ENCODE assay signal across 12 cellular contexts in the genomic region with DNA sequence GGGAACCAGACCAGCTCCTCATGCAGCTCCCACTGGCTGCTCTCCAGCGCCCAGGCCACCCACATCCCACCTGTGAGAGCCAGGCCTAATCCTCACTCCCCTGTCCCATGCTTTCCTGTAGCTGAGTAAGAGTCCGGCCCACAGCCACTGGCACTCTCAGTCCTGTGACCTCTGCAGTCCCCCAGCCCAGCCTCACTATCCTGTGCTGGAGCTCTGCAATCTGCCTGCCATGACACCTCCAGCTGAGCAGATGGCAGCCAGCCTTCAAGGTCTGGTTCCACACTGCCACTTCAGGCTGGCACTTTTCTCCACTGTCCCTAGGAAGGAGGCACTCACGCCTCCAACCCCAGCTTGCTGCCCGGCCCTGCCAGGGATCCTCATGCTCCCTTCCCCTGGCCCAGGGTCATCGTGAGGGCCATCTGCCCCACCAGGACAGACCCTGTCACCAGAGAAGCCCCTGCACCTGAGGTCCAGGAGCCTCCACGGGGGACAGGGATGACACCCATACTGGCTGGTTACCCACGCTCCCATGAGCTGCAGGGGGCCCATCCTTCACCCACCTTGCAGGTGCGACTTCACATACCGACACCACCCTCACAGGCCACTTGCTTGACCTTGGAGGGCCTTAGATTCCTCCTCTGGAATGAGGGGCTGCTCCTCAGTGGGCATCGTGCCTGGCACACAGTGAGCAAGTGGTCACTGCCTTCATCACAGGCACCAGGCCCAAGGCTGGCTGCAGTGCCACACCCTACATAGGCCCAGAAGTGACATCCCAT.
A peak's percentile ranks its signal among the peaks of the same experiment; 100 is the strongest.
DNase-seq lines count a peak whose midpoint lies in the region; ATAC-seq and TF ChIP-seq lines count a peak whose summit lies in the region.
"Had no signal": no experiment of that assay in that cellular context is flagged by ENCODE, and none has a peak within 500 bp of the region (broad histone marks: within the 10 kb centered on the region; RNA-seq: fewer than 3 reads in every experiment).

No MANE protein-coding gene starts in this region.

- no peak for DNase-seq in activated T-cell treated with anti-CD3 and anti-CD28 coated beads, Interleukin-2, amount 50 U/mL, for 72 hours
- no peak for DNase-seq in activated T-cell treated with anti-CD3 and anti-CD28 coated beads, Interleukin-2, amount 50 U/mL, for 48 hours
- DNase-seq in WERI-Rb-1, result peak; percentile 36
- DNase-seq in superior temporal gyrus (ENCODE audit: extremely low spot score), result peak; percentile 16
- no peak for DNase-seq in inferior parietal cortex (ENCODE audit: extremely low spot score)
- no peak for DNase-seq in NCI-H510A treated with DMSO at 0.1 percent for 48 hours (lab: John Stamatoyannopoulos, UW)
- DNase-seq: activated CD8-positive, alpha-beta memory T cell treated with anti-CD3 and anti-CD28 coated beads, Interleukin-2, amount 10 ng/mL, durations not matched to agents 7 days and 5 days; colonic mucosa; NCI-H1436 had no signal

- H3K9me3 ChIP-seq in WERI-Rb-1 (ENCODE audit: severe bottlenecking) (no peaks in the 10 kb centered on the region), iPS-20b (ENCODE audit: insufficient read depth, low read depth, low read length) (no peaks in the 10 kb centered on the region)
- H3K9me3 ChIP-seq: colonic mucosa, uterus had no signal

- H3K27ac Mint-ChIP-seq in activated T-cell treated with anti-CD3 and anti-CD28 coated beads, Interleukin-2, amount 50 U/mL, for 72 hours, result peak overlapping the region; percentile 72
- H3K27ac Mint-ChIP-seq: activated CD8-positive, alpha-beta memory T cell treated with anti-CD3 and anti-CD28 coated beads, Interleukin-2, amount 10 ng/mL, durations not matched to agents 7 days and 5 days had no signal

- no peaks in the 10 kb centered on the region for H3K4me1 Mint-ChIP-seq in activated T-cell treated with anti-CD3 and anti-CD28 coated beads, Interleukin-2, amount 50 U/mL, for 72 hours (ENCODE audit: low read depth)
- H3K4me1 Mint-ChIP-seq: activated CD8-positive, alpha-beta memory T cell treated with anti-CD3 and anti-CD28 coated beads, Interleukin-2, amount 10 ng/mL, durations not matched to agents 7 days and 5 days had no signal

- H3K36me3 ChIP-seq in WERI-Rb-1 (peaks cover 50% of the 10 kb centered on the region), iPS-20b (ENCODE audit: insufficient read depth, low read depth, low read length) (peaks cover 25% of the 10 kb centered on the region; the same call in 1 of the 2 replicates)
- H3K36me3 ChIP-seq: colonic mucosa, uterus had no signal

- H3K4me3 ChIP-seq in WERI-Rb-1 (ENCODE audit: low read depth, low read length) (peak overlapping the region; percentile 40), iPS-20b (ENCODE audit: low read length) (peak overlapping the region; percentile 50)

- TF ChIP-seq CTCF in WERI-Rb-1 (IDR thresholded peaks at IDR 0.05; ENCODE audit: low read depth, low read length), result no peak

- H3K4me3 Mint-ChIP-seq in activated T-cell treated with anti-CD3 and anti-CD28 coated beads, Interleukin-2, amount 50 U/mL, for 72 hours, result no peak overlapping the region
- H3K4me3 Mint-ChIP-seq: activated CD8-positive, alpha-beta memory T cell treated with anti-CD3 and anti-CD28 coated beads, Interleukin-2, amount 10 ng/mL, durations not matched to agents 7 days and 5 days had no signal

- H3K27me3 Mint-ChIP-seq in activated T-cell treated with anti-CD3 and anti-CD28 coated beads, Interleukin-2, amount 50 U/mL, for 72 hours (ENCODE audit: low read depth), result no peaks in the 10 kb centered on the region
- H3K27me3 Mint-ChIP-seq: activated CD8-positive, alpha-beta memory T cell treated with anti-CD3 and anti-CD28 coated beads, Interleukin-2, amount 10 ng/mL, durations not matched to agents 7 days and 5 days had no signal

- peaks cover 6% of the 10 kb centered on the region; the same call in 1 of the 2 replicates for H3K4me1 ChIP-seq in iPS-20b (ENCODE audit: insufficient read depth, low read length)

- no peaks in the 10 kb centered on the region for H3K27me3 ChIP-seq in WERI-Rb-1 (ENCODE audit: insufficient read depth, low read depth, severe bottlenecking)
- H3K27me3 ChIP-seq in iPS-20b (ENCODE audit: insufficient read depth, low read length), result no peaks in the 10 kb centered on the region
- H3K27me3 ChIP-seq: colonic mucosa, uterus had no signal

- peaks cover 0 to 2% of the 10 kb centered on the region in 2 donors for H3K36me3 Mint-ChIP-seq in activated T-cell treated with anti-CD3 and anti-CD28 coated beads, Interleukin-2, amount 50 U/mL, for 72 hours (ENCODE audit: insufficient read depth in 2 of 2)
- H3K36me3 Mint-ChIP-seq: activated CD8-positive, alpha-beta memory T cell treated with anti-CD3 and anti-CD28 coated beads, Interleukin-2, amount 10 ng/mL, durations not matched to agents 7 days and 5 days had no signal

- no peak for ATAC-seq in activated T-cell treated with anti-CD3 and anti-CD28 coated beads, Interleukin-2, amount 50 U/mL, for 72 hours (replicated peaks in 1 of 2)
- ATAC-seq in HG03378 (IDR thresholded peaks at IDR 0.05; ENCODE audit: unreplicated experiment), result no peak
- ATAC-seq: activated CD8-positive, alpha-beta memory T cell treated with anti-CD3 and anti-CD28 coated beads, Interleukin-2, amount 10 ng/mL, durations not matched to agents 7 days and 5 days had no signal

- peak overlapping the region; percentile 41; the same call in 1 of the 2 replicates for H3K9ac ChIP-seq in iPS-20b (ENCODE audit: low read depth, low read length)

- H3K27ac ChIP-seq in WERI-Rb-1, result peak overlapping the region; percentile 96
- peak overlapping the region; percentile 13 for H3K27ac ChIP-seq in iPS-20b (ENCODE audit: low read length)
- H3K27ac ChIP-seq: colonic mucosa, uterus had no signal

- no peaks in the 10 kb centered on the region for H3K9me3 Mint-ChIP-seq in activated T-cell treated with anti-CD3 and anti-CD28 coated beads, Interleukin-2, amount 50 U/mL, for 72 hours

Comparison
In these comparisons a context has a peak if more than half of its experiments do, and no peak if none do; other contexts are left out.
1. DNase-seq: peak in WERI-Rb-1 (single experiment) and superior temporal gyrus (single experiment); none in activated T-cell treated with anti-CD3 and anti-CD28 coated beads, Interleukin-2, amount 50 U/mL, for 72 hours (0 of 2), activated T-cell treated with anti-CD3 and anti-CD28 coated beads, Interleukin-2, amount 50 U/mL, for 48 hours (0 of 2), inferior parietal cortex (single experiment) and NCI-H510A treated with DMSO at 0.1 percent for 48 hours (single experiment).